ENCODE assay signal across 1 cellular context in genomic region chr10:92747600-92747999, GRCh38.
TF ChIP-seq lines count a peak whose summit lies in the region.

No MANE protein-coding gene starts in this region.

TF ChIP-seq in K562, 482 proteins besides CTCF, POLR2A, EP300 and RAD21:
- no peak for TF ChIP-seq CBX2 (IDR thresholded peaks at IDR 0.05; ENCODE audit: insufficient read depth, low read length, poor library complexity, severe bottlenecking)
- TF ChIP-seq RREB1 (CRISPR knock-in tag; IDR thresholded peaks at IDR 0.05), result no peak
- TF ChIP-seq PKNOX1 (IDR thresholded peaks at IDR 0.05), result 0 out of 2 replicates have a peak, but pooled peaks have one; percentile 10
- TF ChIP-seq ZBTB26 (CRISPR knock-in tag; IDR thresholded peaks at IDR 0.05), result 0 out of 2 replicates have a peak, but pooled peaks have one; percentile 28
- TF ChIP-seq SLC30A9 (CRISPR knock-in tag; IDR thresholded peaks at IDR 0.05), result no peak
- TF ChIP-seq TAF1 (IDR thresholded peaks at IDR 0.05; ENCODE audit: control insufficient read depth, extremely low read depth, insufficient read depth, low read length, severe bottlenecking), result no peak
- TF ChIP-seq NFATC3 (IDR thresholded peaks at IDR 0.05), result no peak
- TF ChIP-seq RFX1 (IDR thresholded peaks at IDR 0.05), result peak; percentile 64
- no peak for TF ChIP-seq ARID3B (CRISPR knock-in tag; IDR thresholded peaks at IDR 0.05; ENCODE audit: borderline replicate concordance)
- TF ChIP-seq OTX1 (CRISPR knock-in tag; IDR thresholded peaks at IDR 0.05), result 0 out of 2 replicates have a peak, but pooled peaks have one; percentile 47
- no peak for TF ChIP-seq NR2C2 (CRISPR knock-in tag; IDR thresholded peaks at IDR 0.05)
- TF ChIP-seq NR2C2 (tag; IDR thresholded peaks at IDR 0.05), result no peak
- TF ChIP-seq TAF15 (IDR thresholded peaks at IDR 0.05; ENCODE audit: low read depth, low read length), result no peak
- 0 out of 2 replicates have a peak, but pooled peaks have one; percentile 39 for TF ChIP-seq DMBX1 (CRISPR knock-in tag; IDR thresholded peaks at IDR 0.05; ENCODE audit: borderline replicate concordance)
- 0 out of 2 replicates have a peak, but pooled peaks have one; percentile 31 for TF ChIP-seq THRB (CRISPR knock-in tag; conservative IDR thresholded peaks at IDR 0.05)
- peak; percentile 68; the same call in 1 of the 2 replicates for TF ChIP-seq FOXJ2 (tag; IDR thresholded peaks at IDR 0.05)
TF ChIP-seq in K562: peak in this region for 7.
